In the genomic region with DNA sequence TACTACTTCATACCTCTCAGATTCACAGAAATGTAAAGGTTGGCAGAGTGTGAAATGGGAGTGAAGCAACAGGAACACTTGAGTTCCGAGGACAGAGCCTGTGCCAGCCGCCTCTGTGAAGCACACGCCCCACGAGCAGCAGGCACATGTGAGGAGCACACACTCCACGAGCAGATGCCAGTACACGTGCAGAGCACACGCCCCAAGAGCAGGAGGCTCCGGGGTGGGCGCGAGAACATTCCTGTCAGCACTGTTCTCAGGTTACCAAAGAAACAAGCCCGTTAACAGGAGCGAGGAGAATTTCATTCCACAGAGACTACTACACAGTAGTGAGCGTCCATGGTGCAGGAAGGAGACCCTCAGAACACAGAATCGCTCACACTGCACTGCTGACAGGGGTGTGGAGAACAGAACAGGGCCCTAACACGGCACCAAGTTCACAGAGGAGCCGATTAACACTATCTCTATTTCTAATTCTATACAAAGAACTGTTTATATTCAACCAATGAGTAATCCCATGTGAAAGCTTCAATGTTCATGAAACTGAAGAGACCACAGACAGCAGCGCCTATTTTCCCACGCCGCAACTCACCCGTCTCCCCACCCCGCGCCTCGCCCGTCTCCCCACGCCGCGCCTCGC, we compare ENCODE assay signal across 13 cellular contexts. TPM values are rescaled to one million over a fixed set of nuclear protein-coding genes. Genes with fewer than 3 reads are reported as not detected.
A peak's percentile ranks its signal among the peaks of the same experiment; 100 is the strongest.
DNase-seq lines count a peak whose midpoint lies in the region; ATAC-seq, FAIRE-seq and TF ChIP-seq lines count a peak whose summit lies in the region.
"Had no signal": no experiment of that assay in that cellular context is flagged by ENCODE, and none has a peak within 500 bp of the region (broad histone marks: within the 10 kb centered on the region; RNA-seq: fewer than 3 reads in every experiment).

No MANE protein-coding gene starts in this region.

- H3K9me3 Mint-ChIP-seq in memory B cell: no peaks in the 10 kb centered on the region
- H3K9me3 Mint-ChIP-seq in T-cell: no peaks in the 10 kb centered on the region

- H3K4me3 Mint-ChIP-seq in memory B cell (no peak overlapping the region), T-cell (no peak overlapping the region)

- H3K9ac ChIP-seq in kidney (ENCODE audit: low read length in 2 of 2): no peak overlapping the region

- H3K27ac ChIP-seq in kidney (ENCODE audit: low read depth in 2 of 2, low read length in 2 of 2): no peak overlapping the region
- H3K27ac ChIP-seq: body of pancreas, suprapubic skin had no signal

- TF ChIP-seq CTCF in AG10803 (conservative IDR thresholded peaks at IDR 0.05; ENCODE audit: low read length) (no peak), kidney (IDR thresholded peaks at IDR 0.05; ENCODE audit: borderline replicate concordance, extremely low read depth, insufficient read depth) (no peak)

- H3K4me1 Mint-ChIP-seq in memory B cell (peaks cover 19% of the 10 kb centered on the region), T-cell (peaks cover 6 to 26% (median 16%) of the 10 kb centered on the region in 3 donors)

- POLR2A ChIA-PET in T-cell (lab: Charles Lee): no interaction called here

- H3K4me3 ChIP-seq in AG10803 (ENCODE audit: low read length) (no peak overlapping the region), kidney (ENCODE audit: low read length in 2 of 2) (no peak overlapping the region)
- H3K4me3 ChIP-seq: body of pancreas, suprapubic skin had no signal

- no peaks in the 10 kb centered on the region for H3K4me1 ChIP-seq in kidney (ENCODE audit: control insufficient read depth in 1 of 2, insufficient read depth in 1 of 2, low read depth in 1 of 2, low read length in 2 of 2)
- H3K4me1 ChIP-seq: body of pancreas, Caco-2, suprapubic skin had no signal

- no peak for FAIRE-seq in kidney (lab: Jason Lieb, UNC)

- H3K36me3 Mint-ChIP-seq in memory B cell: peaks cover 34% of the 10 kb centered on the region
- peaks cover 38% of the 10 kb centered on the region for H3K36me3 Mint-ChIP-seq in T-cell

- DNase-seq in AG10803 (ENCODE audit: low read depth) (peak; percentile 45), ELR (ENCODE audit: low read depth) (peak; percentile 17), astrocyte of the hippocampus (ENCODE audit: low read depth, low spot score) (peak; percentile 82), memory B cell (ENCODE audit: low spot score in 2 of 2) (no peak), T-cell (no peak), kidney (no peak)
- no peak for DNase-seq in stimulated activated CD4-positive, alpha-beta T cell treated with anti-CD3 and anti-CD28 coated beads, Interleukin-2, amount 100 ng/mL, for 48 hours
- DNase-seq: body of pancreas, Caco-2, NCI-H1092 had no signal

- H3K36me3 ChIP-seq in kidney (ENCODE audit: control insufficient read depth in 1 of 2, insufficient read depth in 2 of 2, low read length in 2 of 2): peaks cover 12 to 14% of the 10 kb centered on the region in 2 donors

- intact Hi-C loops in kidney (cut with DNase I): no loop called here

- ATAC-seq in memory B cell (ENCODE audit: low read depth) (no peak), T-cell (replicated peaks in 1 of 4) (no peak), GM18505 (IDR thresholded peaks at IDR 0.05; ENCODE audit: unreplicated experiment) (no peak)
- ATAC-seq: body of pancreas, esophagus mucosa had no signal

- CTCF ChIA-PET in T-cell (lab: Charles Lee): no interaction called here

- H3K9me3 ChIP-seq in kidney (ENCODE audit: control insufficient read depth in 1 of 2, low read length in 2 of 2): no peaks in the 10 kb centered on the region
- H3K9me3 ChIP-seq: body of pancreas, Caco-2, suprapubic skin had no signal

- H3K27ac Mint-ChIP-seq in memory B cell (peak overlapping the region; percentile 87), T-cell (no peak overlapping the region)

- H3K27me3 Mint-ChIP-seq in memory B cell (no peaks in the 10 kb centered on the region), T-cell (no peaks in the 10 kb centered on the region)

- TF ChIP-seq POLR2A in GM18505 (IDR thresholded peaks at IDR 0.05; ENCODE audit: borderline replicate concordance, extremely low read depth, insufficient read depth, insufficient read length): no peak

RNA-seq across cellular contexts. Expression of gene KLHDC4, which starts 40.1 kb away (rescaled TPM):
- 100 to 1,000 TPM; 104 to 136 (median 116) TPM for total RNA-seq in T-cell
- total RNA-seq in kidney: 42.2 TPM
- polyA plus RNA-seq in kidney (ENCODE audit: insufficient read depth, low read depth, low replicate concordance): 25.0 TPM

Comparison
In these comparisons a context has a peak if more than half of its experiments do, and no peak if none do; other contexts are left out.
1. DNase-seq: peak in AG10803 (single experiment), ELR (single experiment) and astrocyte of the hippocampus (single experiment); none in memory B cell (0 of 2), T-cell (0 of 34), stimulated activated CD4-positive, alpha-beta T cell treated with anti-CD3 and anti-CD28 coated beads, Interleukin-2, amount 100 ng/mL, for 48 hours (0 of 2) and kidney (single experiment).